ENCODE assay signal across 8 cellular contexts in the genomic region with DNA sequence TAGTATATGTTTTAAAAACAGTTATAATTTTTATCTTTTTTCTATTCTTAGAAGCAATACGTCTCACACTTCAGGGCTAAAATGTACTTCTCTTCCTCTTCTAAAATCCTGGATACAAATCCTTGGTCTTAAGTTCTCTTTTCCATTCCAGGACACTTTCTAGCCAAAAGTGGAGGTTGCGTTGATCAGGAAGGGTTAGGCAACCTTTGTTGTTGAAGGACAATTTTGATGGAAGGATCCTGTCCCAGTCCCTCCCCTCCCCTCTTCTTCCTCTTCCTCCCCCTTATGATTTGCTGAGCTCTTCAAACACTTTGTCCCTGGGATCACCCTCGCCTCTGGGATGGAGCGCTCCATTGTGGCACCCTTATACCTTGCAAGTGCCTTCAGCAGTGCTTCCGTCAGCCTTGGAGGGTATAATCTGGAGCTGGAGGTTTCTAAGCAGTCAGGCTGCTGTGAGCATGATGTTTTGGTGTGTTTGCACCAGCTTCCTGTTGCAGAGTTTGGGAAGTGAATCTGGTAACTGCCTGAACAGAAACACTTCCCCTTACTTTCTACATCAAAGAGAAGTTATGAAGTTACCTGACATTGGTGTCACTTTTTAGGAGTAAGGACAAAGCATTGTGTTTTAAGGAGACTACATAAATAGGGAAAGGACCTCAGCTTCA.
DNase-seq lines count a peak whose midpoint lies in the region; ATAC-seq and TF ChIP-seq lines count a peak whose summit lies in the region.

No MANE protein-coding gene starts in this region.

- H3F3A ChIP-seq in GM23248 (ENCODE audit: insufficient read depth), result peaks cover 12% of the 10 kb centered on the region

- H3K27ac ChIP-seq in CD4-positive, alpha-beta T cell (ENCODE audit: low read depth, low read length), result no peak overlapping the region
- peak overlapping the region; percentile 47 for H3K27ac ChIP-seq in mesodermal cell (ENCODE audit: low read depth, low read length, severe bottlenecking)
- H3K27ac ChIP-seq in GM23248, result no peak overlapping the region

- no peaks in the 10 kb centered on the region for H3K79me2 ChIP-seq in GM23248 (ENCODE audit: insufficient read depth)

- no peak overlapping the region for H3K9ac ChIP-seq in GM23248

- TF ChIP-seq CTCF in CD4-positive, alpha-beta T cell (IDR thresholded peaks at IDR 0.05), result no peak
- no peak for TF ChIP-seq CTCF in activated B cell treated with CpG ODN at 0.5 μM for 24 hours (IDR thresholded peaks at IDR 0.05)

- no peaks in the 10 kb centered on the region for H3K36me3 Mint-ChIP-seq in CD4-positive, alpha-beta T cell (ENCODE audit: low read depth)
- no peaks in the 10 kb centered on the region for H3K36me3 Mint-ChIP-seq in activated B cell treated with CpG ODN at 0.5 μM for 24 hours (ENCODE audit: low read depth)

- no peaks in the 10 kb centered on the region for H3K9me2 ChIP-seq in GM23248 (ENCODE audit: insufficient read depth)

- POLR2A ChIA-PET in CD4-positive, alpha-beta T cell (lab: Charles Lee), result interaction anchor here (0.5 to 2.7 kb wide), 9 partner anchors 10 to 410 kb away, joined by 3 to 10 read pairs (median 4); a partner anchor contains a TSS
- POLR2A ChIA-PET in activated B cell treated with CpG ODN at 0.5 μM for 24 hours (lab: Charles Lee), result interaction anchor here (0.6 to 2.6 kb wide), 6 partner anchors 10 to 282 kb away, joined by 3 to 23 read pairs (median 10); a partner anchor contains a TSS

- no peaks in the 10 kb centered on the region for H4K20me1 ChIP-seq in GM23248 (ENCODE audit: insufficient read depth)

- no peaks in the 10 kb centered on the region for H3K27me3 ChIP-seq in CD4-positive, alpha-beta T cell (ENCODE audit: control insufficient read depth, insufficient read depth, low read length)
- no peaks in the 10 kb centered on the region for H3K27me3 ChIP-seq in GM23248 (replicated peaks; ENCODE audit: insufficient read depth)

- DNase-seq in CD4-positive, alpha-beta T cell, result peak in 1 of 10 experiments; percentile 14
- DNase-seq in activated B cell treated with CpG ODN at 0.5 μM for 24 hours, result peak; percentile 18
- no peak for DNase-seq in iPS-NIHi7 (ENCODE audit: extremely low spot score)
- DNase-seq in putamen (ENCODE audit: low spot score), result no peak
- no peak for DNase-seq in GM23248

- peaks cover 61% of the 10 kb centered on the region for H3K4me1 Mint-ChIP-seq in CD4-positive, alpha-beta T cell (ENCODE audit: low read depth)
- peaks cover 66% of the 10 kb centered on the region for H3K4me1 Mint-ChIP-seq in activated B cell treated with CpG ODN at 0.5 μM for 24 hours

- H3K4me3 Mint-ChIP-seq in CD4-positive, alpha-beta T cell, result peak overlapping the region; percentile 84
- H3K4me3 Mint-ChIP-seq in activated B cell treated with CpG ODN at 0.5 μM for 24 hours, result peak overlapping the region; percentile 84

- ATAC-seq in CD4-positive, alpha-beta T cell (ENCODE audit: poor library complexity), result peak; percentile 62
- peak; percentile 67 for ATAC-seq in HG02852 (IDR thresholded peaks at IDR 0.05; ENCODE audit: unreplicated experiment)
- ATAC-seq in activated B cell treated with CpG ODN at 0.5 μM for 24 hours (ENCODE audit: low read depth), result peak; percentile 64
- ATAC-seq in HG03280 (IDR thresholded peaks at IDR 0.05; ENCODE audit: unreplicated experiment), result no peak

- 100% methylated on average over 2 of the region's 5 CpGs; no CpG with 5 or more reads in 1 of the 2 experiments for WGBS in mesodermal cell (ENCODE audit: insufficient coverage in 2 of 2), 2 experiments
- 93 to 94% methylated on average over 5 of the region's 5 CpGs for WGBS in GM23248 (ENCODE audit: low coverage in 1 of 2, low lambda C conversion rate in 2 of 2, missing lambda C conversion rate in 2 of 2), 2 experiments

- H3K4me1 ChIP-seq in mesodermal cell (ENCODE audit: control insufficient read depth, insufficient read depth, low read length, poor library complexity, severe bottlenecking) (peaks cover 15% of the 10 kb centered on the region), GM23248 (ENCODE audit: insufficient read depth) (peaks cover 23% of the 10 kb centered on the region)

- H3K36me3 ChIP-seq in mesodermal cell (ENCODE audit: control insufficient read depth, insufficient read depth, low read length) (no peaks in the 10 kb centered on the region), GM23248 (ENCODE audit: low read depth) (no peaks in the 10 kb centered on the region)

- H3K9me3 Mint-ChIP-seq in CD4-positive, alpha-beta T cell, result no peaks in the 10 kb centered on the region
- H3K9me3 Mint-ChIP-seq in activated B cell treated with CpG ODN at 0.5 μM for 24 hours, result no peaks in the 10 kb centered on the region

- H3K4me2 ChIP-seq in GM23248 (ENCODE audit: unreplicated experiment), result no peak overlapping the region

- no peak overlapping the region for H2AFZ ChIP-seq in GM23248

- in situ Hi-C loops in GM23248 (cut with MboI), result no loop called here

- intact Hi-C loops in CD4-positive, alpha-beta T cell (cut with DNase I, micrococcal nuclease), result loop anchor here in 1 of 2 experiments (5.0 kb wide), 2 partner anchors 52 to 88 kb away; a partner anchor contains a TSS
- intact Hi-C loops in activated B cell treated with CpG ODN at 0.5 μM for 24 hours (cut with micrococcal nuclease), result loop anchor here (1.0 kb wide), 1 partner anchor 27 kb away; no protein-coding TSS in a partner anchor

- H3K4me3 ChIP-seq in mesodermal cell (ENCODE audit: extremely low read depth, insufficient read depth, low read length, poor library complexity, severe bottlenecking) (no peak overlapping the region), GM23248 (no peak overlapping the region)

- CTCF ChIA-PET in CD4-positive, alpha-beta T cell (lab: Charles Lee), result interaction anchor here (1.1 kb wide), 1 partner anchor 16 kb away, joined by 3 read pairs; no protein-coding TSS in a partner anchor
- CTCF ChIA-PET in activated B cell treated with CpG ODN at 0.5 μM for 24 hours (lab: Charles Lee), result interaction anchor here (0.8 to 0.9 kb wide), 2 partner anchors 72 to 201 kb away, joined by 3 to 4 read pairs; no protein-coding TSS in a partner anchor

- peak overlapping the region; percentile 76 for H3K27ac Mint-ChIP-seq in CD4-positive, alpha-beta T cell
- H3K27ac Mint-ChIP-seq in activated B cell treated with CpG ODN at 0.5 μM for 24 hours, result peak overlapping the region; percentile 93

- no peaks in the 10 kb centered on the region for H3K27me3 Mint-ChIP-seq in CD4-positive, alpha-beta T cell
- no peaks in the 10 kb centered on the region for H3K27me3 Mint-ChIP-seq in activated B cell treated with CpG ODN at 0.5 μM for 24 hours

- no peaks in the 10 kb centered on the region for H3K9me3 ChIP-seq in CD4-positive, alpha-beta T cell (ENCODE audit: control insufficient read depth, low read length)
- H3K9me3 ChIP-seq in mesodermal cell (ENCODE audit: control insufficient read depth, low read length), result peaks cover 8% of the 10 kb centered on the region
- H3K9me3 ChIP-seq in GM23248 (ENCODE audit: low read depth), result peaks cover 3% of the 10 kb centered on the region
